ENCODE assay signal across 9 cellular contexts in genomic region chr1:200741808-200742207, GRCh38. TPM values are rescaled to one million over a fixed set of nuclear protein-coding genes. Genes with fewer than 3 reads are reported as not detected.
A peak's percentile ranks its signal among the peaks of the same experiment; 100 is the strongest.
DNase-seq lines count a peak whose midpoint lies in the region; ATAC-seq and TF ChIP-seq lines count a peak whose summit lies in the region.
"Had no signal": no experiment of that assay in that cellular context is flagged by ENCODE, and none has a peak within 500 bp of the region (broad histone marks: within the 10 kb centered on the region; RNA-seq: fewer than 3 reads in every experiment).

No MANE protein-coding gene starts in this region.

- no peak for ATAC-seq in HG03045 (IDR thresholded peaks at IDR 0.05; ENCODE audit: unreplicated experiment)

- H3K27me3 ChIP-seq in BLaER1 (no peaks in the 10 kb centered on the region), HUES6 (ENCODE audit: control insufficient read depth, insufficient read depth, low read length) (peaks cover 4% of the 10 kb centered on the region; the same call in 1 of the 2 replicates), neural cell (ENCODE audit: insufficient read depth, low read depth, low read length) (no peaks in the 10 kb centered on the region), tibial nerve (no peaks in the 10 kb centered on the region)

- no peaks in the 10 kb centered on the region for H3F3A ChIP-seq in neural cell (ENCODE audit: insufficient read depth, low read length, poor library complexity, severe bottlenecking)

- H3K4me3 ChIP-seq in BLaER1 (peak overlapping the region; percentile 93; the same call in 1 of the 2 replicates), HUES6 (ENCODE audit: low read depth, low read length) (peak overlapping the region; percentile 77), choroid plexus epithelial cell (ENCODE audit: low read depth, low read length) (peak overlapping the region; percentile 96), neural cell (ENCODE audit: low read length) (peak overlapping the region; percentile 86), tibial nerve (peak overlapping the region in 2 of 4 donors; percentile 83 to 84)

- H3K9me3 ChIP-seq in BLaER1: no peaks in the 10 kb centered on the region
- no peaks in the 10 kb centered on the region for H3K9me3 ChIP-seq in HUES6 (ENCODE audit: control insufficient read depth, insufficient read depth, low read depth, low read length)
- no peaks in the 10 kb centered on the region for H3K9me3 ChIP-seq in neural cell (ENCODE audit: low read length)
- no peaks in the 10 kb centered on the region for H3K9me3 ChIP-seq in tibial nerve

- peaks cover 2% of the 10 kb centered on the region for H3K36me3 ChIP-seq in BLaER1
- H3K36me3 ChIP-seq in HUES6 (ENCODE audit: control insufficient read depth, insufficient read depth, low read length): peaks cover 4% of the 10 kb centered on the region; the same call in 1 of the 2 replicates
- no peaks in the 10 kb centered on the region for H3K36me3 ChIP-seq in neural cell (ENCODE audit: insufficient read depth, low read length)
- no peaks in the 10 kb centered on the region for H3K36me3 ChIP-seq in tibial nerve

- WGBS in tibial nerve, 2 donors: 17 to 19% methylated on average over 2 of the region's 2 CpGs

- in situ Hi-C loops in GM13977 (cut with MboI; ENCODE audit: low pct_unique_long_range_greater_than_20kb, low sequenced_read_pairs, unreplicated experiment): no loop called here

- peaks cover 71% of the 10 kb centered on the region for H3K79me2 ChIP-seq in neural cell (replicated peaks; ENCODE audit: insufficient read depth, low read length)

- H2AFZ ChIP-seq in neural cell (ENCODE audit: low read depth, low read length): no peak overlapping the region

- peaks cover 36% of the 10 kb centered on the region for H3K4me1 ChIP-seq in BLaER1
- H3K4me1 ChIP-seq in HUES6 (ENCODE audit: control insufficient read depth, insufficient read depth, low read length): peaks cover 17% of the 10 kb centered on the region
- peaks cover 0 to 53% (median 20%) of the 10 kb centered on the region in 4 donors for H3K4me1 ChIP-seq in tibial nerve

- TF ChIP-seq CTCF in choroid plexus epithelial cell (conservative IDR thresholded peaks at IDR 0.05; ENCODE audit: low read depth, low read length): no peak
- no peak for TF ChIP-seq CTCF in neural cell (IDR thresholded peaks at IDR 0.05; ENCODE audit: poor library complexity, severe bottlenecking)
- no peak for TF ChIP-seq CTCF in tibial nerve (IDR thresholded peaks at IDR 0.05)
- TF ChIP-seq CTCF in GM13977 (IDR thresholded peaks at IDR 0.05; ENCODE audit: extremely low read depth, insufficient read depth, missing control alignments): no peak

- TF ChIP-seq POLR2A in tibial nerve (IDR thresholded peaks at IDR 0.05): no peak

- H3K9ac ChIP-seq in BLaER1 (no peak overlapping the region), HUES6 (ENCODE audit: low read length) (no peak overlapping the region), neural cell (ENCODE audit: low read length) (peak overlapping the region; percentile 99)

- no peak for DNase-seq in choroid plexus epithelial cell (ENCODE audit: low read depth)
- no peak for DNase-seq in NCI-H2029 (lab: John Stamatoyannopoulos, UW)
- DNase-seq in tibial nerve (ENCODE audit: low spot score in 2 of 2): no peak
- DNase-seq in GM13977 (ENCODE audit: low spot score): no peak
- DNase-seq: activated naive CD4-positive, alpha-beta T cell treated with anti-CD3 and anti-CD28 coated beads, Interleukin-2, amount 10 ng/mL, durations not matched to agents 7 days and 5 days had no signal

- H3K4me2 ChIP-seq in BLaER1 (peak overlapping the region; percentile 92), neural cell (ENCODE audit: low read length) (peak overlapping the region; percentile 95)

- TF ChIP-seq EP300 in neural cell (conservative IDR thresholded peaks at IDR 0.05; ENCODE audit: poor library complexity, severe bottlenecking) (no peak), tibial nerve (IDR thresholded peaks at IDR 0.05) (no peak)

- no peak for TF ChIP-seq RAD21 in neural cell (conservative IDR thresholded peaks at IDR 0.05)

- no peaks in the 10 kb centered on the region for H3K9me2 ChIP-seq in neural cell (ENCODE audit: insufficient read depth, low read length)

- H3K27ac ChIP-seq in BLaER1 (no peak overlapping the region), HUES6 (ENCODE audit: low read depth, low read length) (no peak overlapping the region), neural cell (ENCODE audit: low read length) (peak overlapping the region; percentile 17), tibial nerve (no peak overlapping the region)

- H4K20me1 ChIP-seq in BLaER1 (no peaks in the 10 kb centered on the region; the same call in 1 of the 2 replicates), neural cell (ENCODE audit: insufficient read depth) (peaks cover 33% of the 10 kb centered on the region)

TF ChIP-seq in neural cell, 6 proteins besides CTCF, POLR2A, EP300 and RAD21:
- TF ChIP-seq TAF1 (IDR thresholded peaks at IDR 0.05; ENCODE audit: low read depth): no peak
- no peak for TF ChIP-seq MXI1 (conservative IDR thresholded peaks at IDR 0.05; ENCODE audit: poor library complexity, severe bottlenecking)
- TF ChIP-seq EZH2 (IDR thresholded peaks at IDR 0.05; ENCODE audit: borderline replicate concordance, insufficient read depth, low read length, poor library complexity, severe bottlenecking): no peak
- no peak for TF ChIP-seq POLR2AphosphoS5 (IDR thresholded peaks at IDR 0.05)
- no peak for TF ChIP-seq SMC3 (conservative IDR thresholded peaks at IDR 0.05; ENCODE audit: poor library complexity)
- TF ChIP-seq, protein P1, sequence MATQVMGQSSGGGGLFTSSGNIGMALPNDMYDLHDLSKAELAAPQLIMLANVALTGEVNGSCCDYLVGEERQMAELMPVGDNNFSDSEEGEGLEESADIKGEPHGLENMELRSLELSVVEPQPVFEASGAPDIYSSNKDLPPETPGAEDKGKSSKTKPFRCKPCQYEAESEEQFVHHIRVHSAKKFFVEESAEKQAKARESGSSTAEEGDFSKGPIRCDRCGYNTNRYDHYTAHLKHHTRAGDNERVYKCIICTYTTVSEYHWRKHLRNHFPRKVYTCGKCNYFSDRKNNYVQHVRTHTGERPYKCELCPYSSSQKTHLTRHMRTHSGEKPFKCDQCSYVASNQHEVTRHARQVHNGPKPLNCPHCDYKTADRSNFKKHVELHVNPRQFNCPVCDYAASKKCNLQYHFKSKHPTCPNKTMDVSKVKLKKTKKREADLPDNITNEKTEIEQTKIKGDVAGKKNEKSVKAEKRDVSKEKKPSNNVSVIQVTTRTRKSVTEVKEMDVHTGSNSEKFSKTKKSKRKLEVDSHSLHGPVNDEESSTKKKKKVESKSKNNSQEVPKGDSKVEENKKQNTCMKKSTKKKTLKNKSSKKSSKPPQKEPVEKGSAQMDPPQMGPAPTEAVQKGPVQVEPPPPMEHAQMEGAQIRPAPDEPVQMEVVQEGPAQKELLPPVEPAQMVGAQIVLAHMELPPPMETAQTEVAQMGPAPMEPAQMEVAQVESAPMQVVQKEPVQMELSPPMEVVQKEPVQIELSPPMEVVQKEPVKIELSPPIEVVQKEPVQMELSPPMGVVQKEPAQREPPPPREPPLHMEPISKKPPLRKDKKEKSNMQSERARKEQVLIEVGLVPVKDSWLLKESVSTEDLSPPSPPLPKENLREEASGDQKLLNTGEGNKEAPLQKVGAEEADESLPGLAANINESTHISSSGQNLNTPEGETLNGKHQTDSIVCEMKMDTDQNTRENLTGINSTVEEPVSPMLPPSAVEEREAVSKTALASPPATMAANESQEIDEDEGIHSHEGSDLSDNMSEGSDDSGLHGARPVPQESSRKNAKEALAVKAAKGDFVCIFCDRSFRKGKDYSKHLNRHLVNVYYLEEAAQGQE (IDR thresholded peaks at IDR 0.05; ENCODE audit: borderline replicate concordance): no peak
TF ChIP-seq in neural cell: peak in this region for 0.

RNA-seq across cellular contexts. Expression of gene CAMSAP2, which starts 3.1 kb away (rescaled TPM):
- 49.2 and 52.7 TPM in 2 replicates for polyA plus RNA-seq in neural cell
- 160 and 188 TPM in 2 replicates for polyA minus RNA-seq in neural cell
- 10 to 100 TPM; 27.3 to 38.9 (median 31.6) TPM for total RNA-seq in tibial nerve
